10 cellular contexts compared by ENCODE assay signal in genomic region chr3:11510001-11510760, GRCh38.
A peak's percentile ranks its signal among the peaks of the same experiment; 100 is the strongest.
DNase-seq lines count a peak whose midpoint lies in the region; ATAC-seq and TF ChIP-seq lines count a peak whose summit lies in the region.
"Had no signal": no experiment of that assay in that cellular context is flagged by ENCODE, and none has a peak within 500 bp of the region (broad histone marks: within the 10 kb centered on the region; RNA-seq: fewer than 3 reads in every experiment).

No MANE protein-coding gene starts in this region.

- peak overlapping the region; percentile 82 for H3K18ac ChIP-seq in IMR-90 (ENCODE audit: low read depth, low read length)

- no peak overlapping the region; the same call in 1 of the 2 replicates for H3K9ac ChIP-seq in IMR-90 (ENCODE audit: low read depth, low read length)
- H3K9ac ChIP-seq in iPS-20b (ENCODE audit: low read depth, low read length) = peak overlapping the region; percentile 65; the same call in 1 of the 2 replicates
- peak overlapping the region; percentile 37 for H3K9ac ChIP-seq in smooth muscle cell (ENCODE audit: low read depth)

- peak overlapping the region; percentile 69 for H3K14ac ChIP-seq in IMR-90 (replicated peaks; ENCODE audit: low read depth, low read length)

- DNase-seq in IMR-90 = no peak
- no peak for DNase-seq in smooth muscle cell (lab: John Stamatoyannopoulos, UW; ENCODE audit: unreplicated experiment)
- no peak for DNase-seq in stimulated activated CD4-positive, alpha-beta T cell treated with anti-CD3 and anti-CD28 coated beads, Interleukin-2, amount 100 ng/mL, for 48 hours
- DNase-seq in activated T-cell treated with anti-CD3 and anti-CD28 coated beads, Interleukin-2, amount 50 U/mL, for 1 hour = no peak
- no peak for DNase-seq in ecto neural progenitor cell (ENCODE audit: low spot score)
- DNase-seq: left colon, MM.1S had no signal

- H2AFZ ChIP-seq in IMR-90 (replicated peaks; ENCODE audit: low read length, poor library complexity) (no peak overlapping the region), smooth muscle cell (ENCODE audit: low read depth) (no peak overlapping the region)

- peaks cover 5 to 27% of the 10 kb centered on the region in 2 experiments for H3K79me1 ChIP-seq in IMR-90 (ENCODE audit: low read depth in 1 of 2, low read length in 2 of 2)

- H3K4me3 ChIP-seq in IMR-90 (ENCODE audit: insufficient read depth, low read depth, low read length) (no peak overlapping the region), iPS-20b (ENCODE audit: low read length) (no peak overlapping the region), smooth muscle cell (no peak overlapping the region)

- 64% methylated on average over 5 of the region's 10 CpGs; no CpG with 5 or more reads in 1 of the 2 experiments for WGBS in IMR-90 (ENCODE audit: extremely low coverage in 2 of 2, insufficient read length in 1 of 2), 2 experiments
- WGBS in smooth muscle cell (ENCODE audit: low lambda C conversion rate) = 33% methylated on average over 10 of the region's 10 CpGs

- peak overlapping the region; percentile 67 for H4K5ac ChIP-seq in IMR-90 (ENCODE audit: low read depth, low read length)

- no peak for TF ChIP-seq RAD21 in IMR-90 (IDR thresholded peaks at IDR 0.05; ENCODE audit: low read length)

- ATAC-seq in IMR-90 (ENCODE audit: low read depth) = no peak
- peak; percentile 8 for ATAC-seq in SK-N-SH treated with all-trans-retinoic acid at 6 μM for 48 hours
- ATAC-seq in HG02884 (IDR thresholded peaks at IDR 0.05; ENCODE audit: unreplicated experiment) = no peak

- H3K4ac ChIP-seq in IMR-90 (ENCODE audit: low read depth, low read length) = peak overlapping the region; percentile 91

- H2AK5ac ChIP-seq in IMR-90 (ENCODE audit: low read depth, low read length) = peak overlapping the region; percentile 97

- H3K9me3 ChIP-seq in IMR-90 (ENCODE audit: control insufficient read depth, insufficient read depth, low read length) (no peaks in the 10 kb centered on the region), iPS-20b (ENCODE audit: insufficient read depth, low read depth, low read length) (no peaks in the 10 kb centered on the region), smooth muscle cell (replicated peaks; ENCODE audit: low read depth) (no peaks in the 10 kb centered on the region)

- in situ Hi-C loops in IMR-90 (cut with MboI; ENCODE audit: low sequenced_read_pairs) = no loop called here

- H3F3A ChIP-seq in smooth muscle cell (ENCODE audit: low read depth) = peaks cover 38% of the 10 kb centered on the region

- CTCF ChIA-PET in IMR-90 (lab: Yijun Ruan, JAX) = interaction anchor here (0.6 kb wide), 1 partner anchor 78 kb away, joined by 3 read pairs; no protein-coding TSS in a partner anchor

- peak overlapping the region; percentile 54 for H3K4me2 ChIP-seq in IMR-90 (ENCODE audit: low read depth, low read length)
- peak overlapping the region; percentile 75 for H3K4me2 ChIP-seq in smooth muscle cell

- peak overlapping the region; percentile 64; the same call in 2 of the 3 replicates for H2BK15ac ChIP-seq in IMR-90 (ENCODE audit: low read depth, low read length)

- H2BK120ac ChIP-seq in IMR-90 (ENCODE audit: low read depth, low read length) = peak overlapping the region; percentile 92

- H3K27ac ChIP-seq in IMR-90 (ENCODE audit: insufficient read depth, low read length) = peak overlapping the region; percentile 57; the same call in 1 of the 2 replicates
- H3K27ac ChIP-seq in iPS-20b (ENCODE audit: low read length) = no peak overlapping the region
- H3K27ac ChIP-seq in smooth muscle cell (ENCODE audit: low read depth) = peak overlapping the region; percentile 91

- peaks cover 14% of the 10 kb centered on the region for H3K9me1 ChIP-seq in IMR-90 (ENCODE audit: insufficient read depth, low read length)

- H4K8ac ChIP-seq in IMR-90 (ENCODE audit: low read depth in 2 of 2, low read length in 2 of 2) = peak overlapping the region; percentile 10 to 75; a peak in 2 of 4 replicates

- peak overlapping the region; percentile 79; the same call in 1 of the 2 replicates for H3K56ac ChIP-seq in IMR-90 (ENCODE audit: extremely low read depth, insufficient read depth, low read length)

- H4K20me1 ChIP-seq in IMR-90 (ENCODE audit: insufficient read depth, low read length) = peaks cover 3% of the 10 kb centered on the region; the same call in 1 of the 2 replicates
- no peaks in the 10 kb centered on the region for H4K20me1 ChIP-seq in smooth muscle cell (ENCODE audit: low read depth)

- no peaks in the 10 kb centered on the region for H3K79me2 ChIP-seq in smooth muscle cell (ENCODE audit: low read depth)

- no TSS peak for BruUV-seq in IMR-90 (replicated peaks; lab: Mats Ljungman, UMichigan)

- peak overlapping the region; percentile 68 for H2AK9ac ChIP-seq in IMR-90 (replicated peaks; ENCODE audit: low read depth, low read length, poor library complexity)

- H2BK5ac ChIP-seq in IMR-90 (ENCODE audit: low read depth, low read length, poor library complexity, severe bottlenecking) = peak overlapping the region; percentile 92

- intact Hi-C loops in IMR-90 (cut with micrococcal nuclease) = no loop called here

- H4K91ac ChIP-seq in IMR-90 (ENCODE audit: insufficient read depth, low read depth, low read length) = peak overlapping the region; percentile 86

- peak overlapping the region; percentile 73 for H2BK20ac ChIP-seq in IMR-90 (ENCODE audit: low read depth, low read length)

- POLR2A ChIA-PET in IMR-90 (lab: Charles Lee; ENCODE audit: unreplicated experiment) = no interaction called here

- no peak for TF ChIP-seq POLR2A in IMR-90 (IDR thresholded peaks at IDR 0.05; ENCODE audit: low read depth, low read length)

- no peaks in the 10 kb centered on the region for H3K36me3 ChIP-seq in IMR-90 (ENCODE audit: control insufficient read depth, insufficient read depth, low read length)
- no peaks in the 10 kb centered on the region for H3K36me3 ChIP-seq in iPS-20b (ENCODE audit: insufficient read depth, low read depth, low read length)
- no peaks in the 10 kb centered on the region for H3K36me3 ChIP-seq in smooth muscle cell (ENCODE audit: low read depth)

- no peaks in the 10 kb centered on the region for H3K27me3 ChIP-seq in IMR-90 (ENCODE audit: control insufficient read depth, insufficient read depth, low read length)
- no peaks in the 10 kb centered on the region for H3K27me3 ChIP-seq in iPS-20b (ENCODE audit: insufficient read depth, low read length)
- no peaks in the 10 kb centered on the region for H3K27me3 ChIP-seq in smooth muscle cell (ENCODE audit: low read depth)

- TF ChIP-seq CTCF in IMR-90 (conservative IDR thresholded peaks at IDR 0.05; ENCODE audit: low read depth, low read length) = no peak
- no peak for TF ChIP-seq CTCF in smooth muscle cell (IDR thresholded peaks at IDR 0.05; ENCODE audit: borderline replicate concordance, insufficient read depth, poor library complexity, severe bottlenecking)

- peaks cover 22% of the 10 kb centered on the region for H3K4me1 ChIP-seq in IMR-90 (ENCODE audit: control insufficient read depth, insufficient read depth, low read length)
- H3K4me1 ChIP-seq in iPS-20b (ENCODE audit: insufficient read depth, low read length) = peaks cover 19% of the 10 kb centered on the region
- peaks cover 37% of the 10 kb centered on the region for H3K4me1 ChIP-seq in smooth muscle cell (ENCODE audit: low read depth)

- dilution Hi-C loops in IMR-90 (cut with HindIII; ENCODE audit: low sequenced_read_pairs, unreplicated experiment) = no loop called here

- peak overlapping the region; percentile 74; the same call in 1 of the 2 replicates for H3K23ac ChIP-seq in IMR-90 (ENCODE audit: low read depth, low read length)

TF ChIP-seq in IMR-90, 13 proteins besides CTCF, POLR2A, EP300 and RAD21 (continues in another document):
- no peak for TF ChIP-seq RCOR1 (IDR thresholded peaks at IDR 0.05; ENCODE audit: insufficient replicate concordance, low read length)
- TF ChIP-seq CEBPB (IDR thresholded peaks at IDR 0.05; ENCODE audit: low read depth, low read length) = no peak
- TF ChIP-seq CHD1 (IDR thresholded peaks at IDR 0.05; ENCODE audit: low read depth, low read length) = no peak
- TF ChIP-seq ELK1 (IDR thresholded peaks at IDR 0.05; ENCODE audit: borderline replicate concordance, low read depth, low read length) = no peak
- no peak for TF ChIP-seq MXI1 (IDR thresholded peaks at IDR 0.05; ENCODE audit: borderline replicate concordance, low read depth, low read length)
- TF ChIP-seq SMC3 (IDR thresholded peaks at IDR 0.05; ENCODE audit: low read depth, low read length) = no peak
- no peak for TF ChIP-seq MAFK (IDR thresholded peaks at IDR 0.05; ENCODE audit: low read depth, low read length)
- no peak for TF ChIP-seq NFE2L2 (IDR thresholded peaks at IDR 0.05; ENCODE audit: low read depth, low read length)

TF ChIP-seq in SK-N-SH treated with all-trans-retinoic acid at 6 μM for 48 hours, 23 proteins besides CTCF, POLR2A, EP300 and RAD21:
- no peak for TF ChIP-seq RARB (CRISPR knock-in tag; IDR thresholded peaks at IDR 0.05)
- no peak for TF ChIP-seq ZC3H10 (CRISPR knock-in tag; IDR thresholded peaks at IDR 0.05)
- no peak for TF ChIP-seq PATZ1 (CRISPR knock-in tag; IDR thresholded peaks at IDR 0.05; ENCODE audit: borderline replicate concordance)
- TF ChIP-seq GLIS3 (CRISPR knock-in tag; IDR thresholded peaks at IDR 0.05) = no peak
- TF ChIP-seq ZFP30 (CRISPR knock-in tag; IDR thresholded peaks at IDR 0.05) = no peak
- TF ChIP-seq SNAI2 (CRISPR knock-in tag; IDR thresholded peaks at IDR 0.05) = no peak
